ENCODE assay signal across 21 cellular contexts in the genomic region with DNA sequence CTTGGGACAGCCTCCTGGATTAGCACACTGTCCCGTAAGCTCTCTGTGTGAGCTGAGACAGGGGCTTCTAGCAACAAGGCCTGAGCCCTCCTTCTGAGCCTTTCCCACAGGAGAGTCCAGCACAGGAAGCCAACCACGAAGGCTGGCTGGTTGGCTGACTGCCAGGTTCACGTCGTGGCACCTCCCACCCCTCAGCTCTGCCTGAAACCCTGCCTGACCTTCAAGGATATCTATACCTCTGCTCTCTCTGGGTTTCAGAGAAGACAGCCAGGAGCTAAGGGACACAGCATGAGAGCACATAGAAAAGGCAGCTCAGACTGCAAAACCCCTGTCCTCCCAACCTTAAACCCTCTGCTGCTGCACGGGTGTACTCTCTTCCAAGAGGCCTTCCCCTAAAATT. TPM values are rescaled to one million over a fixed set of nuclear protein-coding genes. Genes with fewer than 3 reads are reported as not detected.
DNase-seq lines count a peak whose midpoint lies in the region; ATAC-seq and TF ChIP-seq lines count a peak whose summit lies in the region.
"Had no signal": no experiment of that assay in that cellular context is flagged by ENCODE, and none has a peak within 500 bp of the region (broad histone marks: within the 10 kb centered on the region; RNA-seq: fewer than 3 reads in every experiment).

No MANE protein-coding gene starts in this region.

- H3K27ac ChIP-seq in SK-N-SH (ENCODE audit: low read depth in 2 of 2, low read length in 1 of 2) (no peak overlapping the region), coronary artery (no peak overlapping the region), sigmoid colon (no peak overlapping the region)

- H3K4me3 ChIP-seq in SK-N-SH (ENCODE audit: low read depth in 2 of 2, low read length in 1 of 2) (no peak overlapping the region), coronary artery (no peak overlapping the region), sigmoid colon (no peak overlapping the region)

- DNase-seq in SK-N-SH: peak; percentile 59
- DNase-seq in NCI-H2227 (lab: John Stamatoyannopoulos, UW; ENCODE audit: unreplicated experiment): peak; percentile 66
- DNase-seq in coronary artery (ENCODE audit: low spot score): peak; percentile 19
- no peak for DNase-seq in HuH-7 (ENCODE audit: low spot score)
- no peak for DNase-seq in sigmoid colon
- DNase-seq: ACHN, AML-193, Caco-2, DND-41, GF-D8, Kasumi-1, MM.1S, NCI-H1105 treated with DMSO at 0.1 percent for 48 hours, NCI-H1694 treated with DMSO at 0.1 percent for 48 hours, NCI-H510A, OCI-M1, SIG-M5, T-helper 17 cell had no signal

- TF ChIP-seq RAD21 in SK-N-SH (IDR thresholded peaks at IDR 0.05; ENCODE audit: low read length): no peak

- H3K4me1 ChIP-seq in SK-N-SH (ENCODE audit: control insufficient read depth in 1 of 2, insufficient read depth in 2 of 2, low read depth in 1 of 2, low read length in 1 of 2): peaks cover 0 to 6% of the 10 kb centered on the region in 2 experiments; a peak in 1 of 4 replicates
- H3K4me1 ChIP-seq in sigmoid colon: no peaks in the 10 kb centered on the region
- H3K4me1 ChIP-seq: Caco-2 had no signal

- no peak for TF ChIP-seq POLR2A in sigmoid colon (IDR thresholded peaks at IDR 0.05)
- TF ChIP-seq POLR2A in GM18505 (IDR thresholded peaks at IDR 0.05; ENCODE audit: borderline replicate concordance, extremely low read depth, insufficient read depth, insufficient read length): no peak

- H3K9ac ChIP-seq in SK-N-SH: no peak overlapping the region

- no peak overlapping the region for H2AFZ ChIP-seq in SK-N-SH (ENCODE audit: low read depth)

- intact Hi-C loops in sigmoid colon (cut with DNase I): no loop called here

- TF ChIP-seq EP300 in SK-N-SH (IDR thresholded peaks at IDR 0.05; ENCODE audit: borderline replicate concordance in 1 of 2, low read depth in 1 of 2, low read length in 1 of 2) (no peak), sigmoid colon (IDR thresholded peaks at IDR 0.05) (no peak)

- no peak for ATAC-seq in SK-N-SH treated with all-trans-retinoic acid at 6 μM for 48 hours
- ATAC-seq in GM18505 (IDR thresholded peaks at IDR 0.05; ENCODE audit: unreplicated experiment): no peak
- ATAC-seq: HepG2, T-helper 17 cell had no signal

- no peaks in the 10 kb centered on the region for H4K20me1 ChIP-seq in SK-N-SH (ENCODE audit: insufficient read depth)

- H3F3A ChIP-seq in SK-N-SH (replicated peaks; ENCODE audit: insufficient read depth): no peaks in the 10 kb centered on the region

- WGBS in SK-N-SH (ENCODE audit: low lambda C conversion rate): 13% methylated on average over 5 of the region's 5 CpGs
- 34 to 36% methylated on average over 5 of the region's 5 CpGs for WGBS in sigmoid colon, 2 donors

- TF ChIP-seq CTCF in SK-N-SH (IDR thresholded peaks at IDR 0.05) (no peak), coronary artery (IDR thresholded peaks at IDR 0.05) (no peak), sigmoid colon (IDR thresholded peaks at IDR 0.05) (no peak)

- H3K27me3 ChIP-seq in SK-N-SH (ENCODE audit: insufficient read depth): peaks cover 8% of the 10 kb centered on the region; the same call in 1 of the 2 replicates
- H3K27me3 ChIP-seq in sigmoid colon: peaks cover 0 to 12% (median 4%) of the 10 kb centered on the region in 3 donors

- no peak overlapping the region for H3K4me2 ChIP-seq in SK-N-SH

- POLR2A ChIA-PET in SK-N-SH (lab: Yijun Ruan, JAX): no interaction called here

- CTCF ChIA-PET in SK-N-SH (lab: Yijun Ruan, JAX): interaction anchor here (0.6 to 1.2 kb wide), 3 partner anchors 9 to 968 kb away, joined by 3 read pairs; a partner anchor contains a TSS

- H3K9me3 ChIP-seq in SK-N-SH (no peaks in the 10 kb centered on the region), sigmoid colon (no peaks in the 10 kb centered on the region)
- H3K9me3 ChIP-seq: Caco-2 had no signal

- no peaks in the 10 kb centered on the region for H3K9me2 ChIP-seq in SK-N-SH

- no peaks in the 10 kb centered on the region for H3K36me3 ChIP-seq in SK-N-SH (replicated peaks in 1 of 2; ENCODE audit: control insufficient read depth in 1 of 2, insufficient read depth in 2 of 2, low read length in 1 of 2)
- H3K36me3 ChIP-seq in sigmoid colon: no peaks in the 10 kb centered on the region

- no peaks in the 10 kb centered on the region for H3K79me2 ChIP-seq in SK-N-SH (ENCODE audit: insufficient read depth)

TF ChIP-seq in SK-N-SH, 30 proteins besides CTCF, POLR2A, EP300 and RAD21 (continues in another document):
- TF ChIP-seq RFX5 (IDR thresholded peaks at IDR 0.05; ENCODE audit: low read length) (no peak), POLR2AphosphoS5 (IDR thresholded peaks at IDR 0.05; ENCODE audit: low read depth, low read length) (no peak), FOXM1 (IDR thresholded peaks at IDR 0.05; ENCODE audit: low read depth) (no peak)
- TF ChIP-seq, protein P1, sequence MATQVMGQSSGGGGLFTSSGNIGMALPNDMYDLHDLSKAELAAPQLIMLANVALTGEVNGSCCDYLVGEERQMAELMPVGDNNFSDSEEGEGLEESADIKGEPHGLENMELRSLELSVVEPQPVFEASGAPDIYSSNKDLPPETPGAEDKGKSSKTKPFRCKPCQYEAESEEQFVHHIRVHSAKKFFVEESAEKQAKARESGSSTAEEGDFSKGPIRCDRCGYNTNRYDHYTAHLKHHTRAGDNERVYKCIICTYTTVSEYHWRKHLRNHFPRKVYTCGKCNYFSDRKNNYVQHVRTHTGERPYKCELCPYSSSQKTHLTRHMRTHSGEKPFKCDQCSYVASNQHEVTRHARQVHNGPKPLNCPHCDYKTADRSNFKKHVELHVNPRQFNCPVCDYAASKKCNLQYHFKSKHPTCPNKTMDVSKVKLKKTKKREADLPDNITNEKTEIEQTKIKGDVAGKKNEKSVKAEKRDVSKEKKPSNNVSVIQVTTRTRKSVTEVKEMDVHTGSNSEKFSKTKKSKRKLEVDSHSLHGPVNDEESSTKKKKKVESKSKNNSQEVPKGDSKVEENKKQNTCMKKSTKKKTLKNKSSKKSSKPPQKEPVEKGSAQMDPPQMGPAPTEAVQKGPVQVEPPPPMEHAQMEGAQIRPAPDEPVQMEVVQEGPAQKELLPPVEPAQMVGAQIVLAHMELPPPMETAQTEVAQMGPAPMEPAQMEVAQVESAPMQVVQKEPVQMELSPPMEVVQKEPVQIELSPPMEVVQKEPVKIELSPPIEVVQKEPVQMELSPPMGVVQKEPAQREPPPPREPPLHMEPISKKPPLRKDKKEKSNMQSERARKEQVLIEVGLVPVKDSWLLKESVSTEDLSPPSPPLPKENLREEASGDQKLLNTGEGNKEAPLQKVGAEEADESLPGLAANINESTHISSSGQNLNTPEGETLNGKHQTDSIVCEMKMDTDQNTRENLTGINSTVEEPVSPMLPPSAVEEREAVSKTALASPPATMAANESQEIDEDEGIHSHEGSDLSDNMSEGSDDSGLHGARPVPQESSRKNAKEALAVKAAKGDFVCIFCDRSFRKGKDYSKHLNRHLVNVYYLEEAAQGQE (IDR thresholded peaks at IDR 0.05; ENCODE audit: low read depth, low read length): no peak

TF ChIP-seq in SK-N-SH treated with all-trans-retinoic acid at 6 μM for 48 hours, 23 proteins besides CTCF, POLR2A, EP300 and RAD21:
- TF ChIP-seq ZFP3 (CRISPR knock-in tag; IDR thresholded peaks at IDR 0.05): no peak
- no peak for TF ChIP-seq ESRRG (CRISPR knock-in tag; IDR thresholded peaks at IDR 0.05)
- no peak for TF ChIP-seq TOX (CRISPR knock-in tag; IDR thresholded peaks at IDR 0.05; ENCODE audit: borderline replicate concordance)

RNA-seq across cellular contexts. Expression of a gene that starts 13.9 kb away (rescaled TPM):
- 0.05 and 0.15 TPM in 2 replicates for polyA plus RNA-seq in SK-N-SH (2012; rRNA removed)
- 0.05 and 0.16 TPM in 2 replicates for polyA plus RNA-seq in SK-N-SH (2012; cell fraction: cytosol; rRNA removed)
- polyA plus RNA-seq in SK-N-SH (2012; cell fraction: nucleus; rRNA removed): 0.14 and 0.20 TPM in 2 replicates
- total RNA-seq in sigmoid colon: under 1 TPM; 0.36 to 0.68 (median 0.52) TPM
- under 1 TPM in 1 of 3 donors, not detected in 2; 0.63 TPM for polyA plus RNA-seq in sigmoid colon

RNA-seq across cellular contexts. Expression of a gene that starts 56.0 kb away (rescaled TPM):
- polyA plus RNA-seq in SK-N-SH (2012; rRNA removed) (42.3 and 46.7 TPM in 2 replicates), sigmoid colon (10 to 100 TPM; 43.2 to 63.1 (median 45.1) TPM)
- polyA plus RNA-seq in SK-N-SH (2012; cell fraction: cytosol; rRNA removed): 42.8 and 46.1 TPM in 2 replicates
- polyA plus RNA-seq in SK-N-SH (2012; cell fraction: nucleus; rRNA removed): 22.9 and 24.6 TPM in 2 replicates
- 10 to 100 TPM; 18.0 to 25.3 (median 23.7) TPM for total RNA-seq in sigmoid colon

Comparison
In these comparisons a context has a peak if more than half of its experiments do, and no peak if none do; other contexts are left out.
1. DNase-seq: peak in SK-N-SH (single experiment), NCI-H2227 (single experiment) and coronary artery (single experiment); none in HuH-7 (single experiment) and sigmoid colon (single experiment).